ENCODE assay signal across 17 cellular contexts in the genomic region with DNA sequence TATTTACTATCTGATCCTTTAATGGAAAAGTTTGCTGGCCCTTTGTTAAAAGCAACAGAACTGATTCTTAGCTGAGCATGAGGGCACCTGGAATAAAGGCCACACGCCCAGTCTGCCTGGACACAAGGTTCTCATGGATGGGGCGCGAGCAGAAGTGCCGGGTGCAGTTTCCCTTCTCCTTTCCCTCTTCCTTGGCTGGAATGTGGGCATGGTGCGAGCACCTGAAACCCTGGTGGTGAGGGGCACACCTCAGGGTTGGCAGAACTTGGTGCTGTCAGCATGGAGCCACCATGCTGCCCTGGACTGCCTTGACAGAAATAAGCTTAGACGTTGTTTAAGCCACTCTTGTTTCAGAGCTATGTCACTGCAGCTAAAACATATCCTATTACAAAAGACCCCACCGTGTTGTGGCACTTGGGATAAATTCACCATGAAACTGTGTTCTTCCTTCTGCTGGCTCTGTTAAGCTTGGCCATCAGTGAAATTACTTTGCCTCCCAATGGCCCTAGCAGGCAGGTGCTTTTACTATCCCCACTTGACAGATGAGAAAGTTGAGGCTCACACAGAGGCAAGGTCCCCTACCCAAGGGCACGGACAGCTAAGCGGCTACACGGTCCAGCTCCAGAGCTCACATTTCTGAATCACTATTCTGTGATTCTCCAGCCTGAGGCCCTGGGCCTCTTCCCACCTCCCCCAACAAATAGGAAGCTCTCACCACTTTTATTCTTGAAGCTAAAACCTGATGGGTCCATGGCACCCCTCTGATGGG.
DNase-seq lines count a peak whose midpoint lies in the region; ATAC-seq, FAIRE-seq and TF ChIP-seq lines count a peak whose summit lies in the region.
"Had no signal": no experiment of that assay in that cellular context is flagged by ENCODE, and none has a peak within 500 bp of the region (broad histone marks: within the 10 kb centered on the region; RNA-seq: fewer than 3 reads in every experiment).

No MANE protein-coding gene starts in this region.

- H3K27me3 Mint-ChIP-seq in activated CD8-positive, alpha-beta T cell treated with anti-CD3 and anti-CD28 coated beads for 36 hours = no peaks in the 10 kb centered on the region
- H3K27me3 Mint-ChIP-seq in naive B cell = no peaks in the 10 kb centered on the region

- intact Hi-C loops in activated CD8-positive, alpha-beta T cell treated with anti-CD3 and anti-CD28 coated beads for 36 hours (cut with micrococcal nuclease) = no loop called here

- FAIRE-seq in GM12892 (lab: Jason Lieb, UNC) = peak; percentile 24
- FAIRE-seq: H54, islet of Langerhans had no signal

- CTCF ChIA-PET in activated CD8-positive, alpha-beta T cell treated with anti-CD3 and anti-CD28 coated beads for 36 hours (lab: Charles Lee) = interaction anchor here (1.3 kb wide), 1 partner anchor 12 kb away, joined by 3 read pairs; no protein-coding TSS in a partner anchor

- peaks cover 61% of the 10 kb centered on the region for H3K4me1 Mint-ChIP-seq in activated CD8-positive, alpha-beta T cell treated with anti-CD3 and anti-CD28 coated beads for 36 hours (ENCODE audit: low read depth)
- H3K4me1 Mint-ChIP-seq in naive B cell = peaks cover 59 to 83% (median 67%) of the 10 kb centered on the region in 3 donors

- POLR2A ChIA-PET in activated CD8-positive, alpha-beta T cell treated with anti-CD3 and anti-CD28 coated beads for 36 hours (lab: Charles Lee) = interaction anchor here (0.6 to 1.6 kb wide), 4 partner anchors 13 to 114 kb away, joined by 3 to 4 read pairs (median 4); no protein-coding TSS in a partner anchor

- peaks cover 49% of the 10 kb centered on the region for H3K36me3 Mint-ChIP-seq in activated CD8-positive, alpha-beta T cell treated with anti-CD3 and anti-CD28 coated beads for 36 hours (ENCODE audit: low read depth)
- peaks cover 17 to 22% of the 10 kb centered on the region in 2 donors for H3K36me3 Mint-ChIP-seq in naive B cell

- no peak overlapping the region for H3K4me3 Mint-ChIP-seq in activated CD8-positive, alpha-beta T cell treated with anti-CD3 and anti-CD28 coated beads for 36 hours
- H3K4me3 Mint-ChIP-seq in naive B cell = peak overlapping the region in 7 of 8 donors; percentile 57 to 82 (median 65)

- no peak for TF ChIP-seq POLR2A in GM12892 (IDR thresholded peaks at IDR 0.05; ENCODE audit: low read depth, low read length)

- no peak for TF ChIP-seq CTCF in activated CD8-positive, alpha-beta T cell treated with anti-CD3 and anti-CD28 coated beads for 36 hours (IDR thresholded peaks at IDR 0.05)

- DNase-seq in GM12892 (ENCODE audit: insufficient read length) (no peak), naive B cell (no peak), NCI-H2029 (lab: John Stamatoyannopoulos, UW) (no peak), NCI-H1105 treated with DMSO at 0.1 percent for 48 hours (lab: John Stamatoyannopoulos, UW) (no peak)
- DNase-seq in activated CD8-positive, alpha-beta T cell treated with anti-CD3 and anti-CD28 coated beads for 36 hours = no peak
- DNase-seq in activated naive CD4-positive, alpha-beta T cell treated with anti-CD3 and anti-CD28 coated beads, Interleukin-2, amount 50 U/mL, for 16 hours = no peak
- DNase-seq: AML-193; DND-41; foreskin fibroblast; NCI-H1092; NCI-H510A; stimulated activated CD4-positive, alpha-beta T cell treated with anti-CD3 and anti-CD28 coated beads, Interleukin-2, amount 100 ng/mL, for 24 hours had no signal

- peak; percentile 7 for ATAC-seq in GM21737 (IDR thresholded peaks at IDR 0.05; ENCODE audit: unreplicated experiment)
- no peak for ATAC-seq in activated CD8-positive, alpha-beta T cell treated with anti-CD3 and anti-CD28 coated beads for 36 hours
- peak in 1 of 2 donors; percentile 6 for ATAC-seq in naive B cell (ENCODE audit: low read depth in 2 of 2)
- ATAC-seq in HG02840 (IDR thresholded peaks at IDR 0.05; ENCODE audit: low FRiP score, unreplicated experiment) = no peak
- ATAC-seq: body of pancreas had no signal

- H3K9me3 Mint-ChIP-seq in activated CD8-positive, alpha-beta T cell treated with anti-CD3 and anti-CD28 coated beads for 36 hours = no peaks in the 10 kb centered on the region
- peaks cover 0 to 1% (median 0%) of the 10 kb centered on the region in 7 donors for H3K9me3 Mint-ChIP-seq in naive B cell

- peak overlapping the region; percentile 28 for H3K27ac Mint-ChIP-seq in activated CD8-positive, alpha-beta T cell treated with anti-CD3 and anti-CD28 coated beads for 36 hours
- peak overlapping the region; percentile 39 to 92 (median 80) for H3K27ac Mint-ChIP-seq in naive B cell
